9 cellular contexts compared by ENCODE assay signal in the genomic region with DNA sequence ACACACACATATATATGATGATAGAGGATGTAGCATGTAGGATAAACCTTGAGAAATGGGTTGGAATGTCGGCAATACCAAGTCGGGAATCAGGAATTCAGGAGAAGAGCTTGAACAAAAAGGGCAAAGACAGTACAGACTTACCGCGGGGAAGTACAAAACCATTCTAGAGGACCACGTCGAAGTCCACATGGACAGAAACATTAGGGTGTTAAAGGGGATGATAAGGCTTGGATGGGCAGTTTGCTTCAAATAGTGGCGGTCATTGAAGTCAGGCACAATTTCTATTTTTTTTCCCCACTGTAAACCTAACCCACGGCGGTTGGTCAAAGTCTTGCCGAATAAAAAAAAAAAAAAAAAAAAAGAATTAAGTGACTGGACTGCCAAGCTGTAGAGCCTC. TPM values are rescaled to one million over a fixed set of nuclear protein-coding genes. Genes with fewer than 3 reads are reported as not detected.
DNase-seq lines count a peak whose midpoint lies in the region; ATAC-seq, FAIRE-seq and TF ChIP-seq lines count a peak whose summit lies in the region.
"Had no signal": no experiment of that assay in that cellular context is flagged by ENCODE, and none has a peak within 500 bp of the region (broad histone marks: within the 10 kb centered on the region; RNA-seq: fewer than 3 reads in every experiment).

No MANE protein-coding gene starts in this region.

- H3K4me3 ChIP-seq in Karpas-422 (ENCODE audit: low read length): peak overlapping the region; percentile 66

- peaks cover 7% of the 10 kb centered on the region; the same call in 1 of the 2 replicates for H3K9me3 ChIP-seq in Karpas-422 (ENCODE audit: low read length)

- no peak for ATAC-seq in natural killer cell treated with Interleukin-12 subunit alpha and Interleukin-12 subunit beta and Interleukin-15 and Interleukin-18, amount 100 ng/mL, for 72 hours
- ATAC-seq in GM21360 (IDR thresholded peaks at IDR 0.05; ENCODE audit: unreplicated experiment): no peak
- ATAC-seq in HG03432 (IDR thresholded peaks at IDR 0.05; ENCODE audit: unreplicated experiment): no peak

- peak overlapping the region; percentile 92 for H2AFZ ChIP-seq in Karpas-422 (ENCODE audit: low read length)

- peak overlapping the region; percentile 68 for H3K4me2 ChIP-seq in Karpas-422 (ENCODE audit: low read depth, low read length, poor library complexity, severe bottlenecking)

- no peak for DNase-seq in Karpas-422
- DNase-seq in chondrocyte (ENCODE audit: low spot score): no peak
- DNase-seq in natural killer cell treated with Interleukin-12 subunit alpha and Interleukin-12 subunit beta and Interleukin-15 and Interleukin-18, amount 100 ng/mL, for 72 hours (ENCODE audit: low spot score): no peak
- DNase-seq in HTR-8/SVneo (ENCODE audit: insufficient read length, low spot score): no peak
- no peak for DNase-seq in HuH-7.5 (ENCODE audit: low spot score)

- H3K9me3 Mint-ChIP-seq in chondrocyte (ENCODE audit: low read depth): peaks cover 2% of the 10 kb centered on the region
- H3K9me3 Mint-ChIP-seq in natural killer cell treated with Interleukin-12 subunit alpha and Interleukin-12 subunit beta and Interleukin-15 and Interleukin-18, amount 100 ng/mL, for 72 hours: no peaks in the 10 kb centered on the region

- peak overlapping the region; percentile 84 for H3K9ac ChIP-seq in Karpas-422 (ENCODE audit: low read length)

- H3K27me3 ChIP-seq in Karpas-422 (ENCODE audit: low read length): no peaks in the 10 kb centered on the region

- H3K79me2 ChIP-seq in Karpas-422 (ENCODE audit: low read length): peaks cover 41% of the 10 kb centered on the region

- H3K27ac Mint-ChIP-seq in chondrocyte (ENCODE audit: unreplicated experiment): no peak overlapping the region
- H3K27ac Mint-ChIP-seq in natural killer cell treated with Interleukin-12 subunit alpha and Interleukin-12 subunit beta and Interleukin-15 and Interleukin-18, amount 100 ng/mL, for 72 hours: peak overlapping the region; percentile 57 to 92

- H3K9me2 ChIP-seq in Karpas-422 (replicated peaks; ENCODE audit: insufficient read depth, low read length): no peaks in the 10 kb centered on the region

- H3K4me3 Mint-ChIP-seq in chondrocyte (ENCODE audit: unreplicated experiment): peak overlapping the region; percentile 85
- H3K4me3 Mint-ChIP-seq in natural killer cell treated with Interleukin-12 subunit alpha and Interleukin-12 subunit beta and Interleukin-15 and Interleukin-18, amount 100 ng/mL, for 72 hours: peak overlapping the region; percentile 87

- FAIRE-seq in HTR-8/SVneo (lab: Jason Lieb, UNC): no peak
- FAIRE-seq: islet of Langerhans had no signal

- H3K36me3 Mint-ChIP-seq in chondrocyte (ENCODE audit: low read depth): peaks cover 2% of the 10 kb centered on the region
- H3K36me3 Mint-ChIP-seq in natural killer cell treated with Interleukin-12 subunit alpha and Interleukin-12 subunit beta and Interleukin-15 and Interleukin-18, amount 100 ng/mL, for 72 hours: peaks cover 19% of the 10 kb centered on the region

- TF ChIP-seq CTCF in C4-2B (conservative IDR thresholded peaks at IDR 0.05) (no peak), chondrocyte (IDR thresholded peaks at IDR 0.05) (no peak)

- H3K4me1 Mint-ChIP-seq in chondrocyte (ENCODE audit: low read depth): peaks cover 42% of the 10 kb centered on the region
- H3K4me1 Mint-ChIP-seq in natural killer cell treated with Interleukin-12 subunit alpha and Interleukin-12 subunit beta and Interleukin-15 and Interleukin-18, amount 100 ng/mL, for 72 hours (ENCODE audit: low read depth in 2 of 2): peaks cover 35 to 44% of the 10 kb centered on the region in 2 donors

- peaks cover 25% of the 10 kb centered on the region for H3K4me1 ChIP-seq in Karpas-422 (ENCODE audit: low read length)

- no peaks in the 10 kb centered on the region for H3K27me3 Mint-ChIP-seq in chondrocyte (ENCODE audit: low read depth)
- H3K27me3 Mint-ChIP-seq in natural killer cell treated with Interleukin-12 subunit alpha and Interleukin-12 subunit beta and Interleukin-15 and Interleukin-18, amount 100 ng/mL, for 72 hours: no peaks in the 10 kb centered on the region

- no peaks in the 10 kb centered on the region for H4K20me1 ChIP-seq in Karpas-422 (ENCODE audit: insufficient read depth, low read depth, low read length)

- H3K27ac ChIP-seq in C4-2B: peak overlapping the region; percentile 77; the same call in 1 of the 2 replicates
- no peak overlapping the region for H3K27ac ChIP-seq in Karpas-422 (ENCODE audit: low read length)

- H3K36me3 ChIP-seq in Karpas-422 (ENCODE audit: insufficient read depth, low read length): peaks cover 28% of the 10 kb centered on the region

RNA-seq across cellular contexts. Expression of gene NUS1, which starts 0.8 kb away (rescaled TPM):
- total RNA-seq in Karpas-422 (2014; rRNA removed; shearing (Covaris generic); ENCODE audit: low replicate concordance): 10.1 and 21.9 TPM in 2 replicates
- total RNA-seq in chondrocyte: 28.4 to 31.6 TPM (median 30.6 TPM) in 3 replicates
- 10 to 100 TPM; 52.7 to 59.1 TPM for total RNA-seq in natural killer cell treated with Interleukin-12 subunit alpha and Interleukin-12 subunit beta and Interleukin-15 and Interleukin-18, amount 100 ng/mL, for 72 hours
